In genomic region chr1:148038462-148039333, GRCh38 we compare ENCODE assay signal across 1 cellular context.
TF ChIP-seq lines count a peak whose summit lies in the region.

No MANE protein-coding gene starts in this region.

TF ChIP-seq in HepG2, 621 proteins besides CTCF, POLR2A, EP300 and RAD21 (continued from another document):
- TF ChIP-seq KAT8 (CRISPR knock-in tag; IDR thresholded peaks at IDR 0.05) (0 out of 2 replicates have a peak, but pooled peaks have one; percentile 31), SAP130 (CRISPR knock-in tag; IDR thresholded peaks at IDR 0.05; ENCODE audit: low read depth) (peak; percentile 47), ZBTB21 (CRISPR knock-in tag; IDR thresholded peaks at IDR 0.05) (peak; percentile 48; the same call in 1 of the 2 replicates)
